In genomic region chr15:70806992-70807712, GRCh38 we compare ENCODE assay signal across 10 cellular contexts. TPM values are rescaled to one million over a fixed set of nuclear protein-coding genes. Genes with fewer than 3 reads are reported as not detected.
DNase-seq lines count a peak whose midpoint lies in the region; ATAC-seq and TF ChIP-seq lines count a peak whose summit lies in the region.
"Had no signal": no experiment of that assay in that cellular context is flagged by ENCODE, and none has a peak within 500 bp of the region (broad histone marks: within the 10 kb centered on the region; RNA-seq: fewer than 3 reads in every experiment).

No MANE protein-coding gene starts in this region.

- ATAC-seq in left lung (peak; percentile 65), GM18861 (IDR thresholded peaks at IDR 0.05; ENCODE audit: unreplicated experiment) (no peak)
- ATAC-seq: T-helper 17 cell had no signal

- H3K4me1 ChIP-seq in left lung, result peaks cover 0 to 14% of the 10 kb centered on the region in 2 donors
- H3K4me1 ChIP-seq in transverse colon, result peaks cover 0 to 5% (median 0%) of the 10 kb centered on the region in 4 donors

- TF ChIP-seq POLR2A in NB4 (IDR thresholded peaks at IDR 0.05; ENCODE audit: extremely low read depth, insufficient read length) (no peak), transverse colon (IDR thresholded peaks at IDR 0.05) (no peak)

- no peaks in the 10 kb centered on the region for H3K36me3 ChIP-seq in left lung
- no peaks in the 10 kb centered on the region for H3K36me3 ChIP-seq in transverse colon

- 68% methylated on average over 5 to 7 of the region's 9 CpGs for WGBS in transverse colon (ENCODE audit: low coverage in 1 of 2), 2 donors

- H3K4me3 ChIP-seq in NB4 (ENCODE audit: low read depth, low read length), result no peak overlapping the region
- no peak overlapping the region for H3K4me3 ChIP-seq in left lung
- H3K4me3 ChIP-seq in transverse colon, result no peak overlapping the region

- peak; percentile 61 for DNase-seq in NB4 (ENCODE audit: low read depth)
- peak in 2 of 61 donors; percentile 10 to 13 for DNase-seq in caudate nucleus (lab: John Stamatoyannopoulos, UW)
- peak in 1 of 2 donors; percentile 77 for DNase-seq in left lung
- peak; percentile 41 for DNase-seq in transverse colon
- no peak for DNase-seq in activated T-cell treated with anti-CD3 and anti-CD28 coated beads for 4 hours
- no peak for DNase-seq in putamen (ENCODE audit: low spot score)
- DNase-seq: DND-41, NCI-H2171, T-helper 17 cell had no signal

- H3K9me3 ChIP-seq in left lung, result no peaks in the 10 kb centered on the region
- H3K9me3 ChIP-seq in transverse colon, result no peaks in the 10 kb centered on the region

- H3K27me3 ChIP-seq in left lung (peaks cover 4 to 64% of the 10 kb centered on the region in 2 donors), transverse colon (peaks cover 4% of the 10 kb centered on the region)

- TF ChIP-seq EP300 in transverse colon (IDR thresholded peaks at IDR 0.05; ENCODE audit: low read depth), result no peak

- in situ Hi-C loops in transverse colon (cut with MboI; ENCODE audit: low pct_ligation_motif_present in 1 of 4, low pct_unique_long_range_greater_than_20kb in 1 of 4, low sequenced_read_pairs in 3 of 4), result no loop called here

- TF ChIP-seq CTCF in NB4 (IDR thresholded peaks at IDR 0.05; ENCODE audit: low read depth, low read length) (no peak), left lung (IDR thresholded peaks at IDR 0.05) (no peak), transverse colon (IDR thresholded peaks at IDR 0.05) (no peak)

- H3K27ac ChIP-seq in caudate nucleus (ENCODE audit: low read depth, low read length) (peak overlapping the region; percentile 6), left lung (peak overlapping the region in 1 of 2 donors; percentile 11), transverse colon (no peak overlapping the region)

- intact Hi-C loops in left lung (cut with DNase I) (no loop called here), transverse colon (cut with DNase I; ENCODE audit: low total_unique reads) (no loop called here)

RNA-seq across cellular contexts. Expression of gene UACA, which starts 43.8 kb away (rescaled TPM):
- total RNA-seq in left lung (10 to 100 TPM; 43.2 to 45.2 TPM), transverse colon (10 to 100 TPM; 19.5 to 90.5 (median 40.8) TPM)

RNA-seq across cellular contexts. Expression of gene LARP6, which starts 46.8 kb away (rescaled TPM):
- 1 to 10 TPM; 7.7 to 10.0 TPM for total RNA-seq in left lung
- total RNA-seq in transverse colon, result 10 to 100 TPM in 2 of 4 donors, 1 to 10 TPM in 1, under 1 TPM in 1; 0.75 to 41.0 (median 8.3) TPM

Comparison
In these comparisons a context has a peak if more than half of its experiments do, and no peak if none do; other contexts are left out.
1. DNase-seq: peak in NB4 (single experiment) and transverse colon (single experiment); none in activated T-cell treated with anti-CD3 and anti-CD28 coated beads for 4 hours (single experiment) and putamen (single experiment).